ENCODE assay signal across 16 cellular contexts in the genomic region with DNA sequence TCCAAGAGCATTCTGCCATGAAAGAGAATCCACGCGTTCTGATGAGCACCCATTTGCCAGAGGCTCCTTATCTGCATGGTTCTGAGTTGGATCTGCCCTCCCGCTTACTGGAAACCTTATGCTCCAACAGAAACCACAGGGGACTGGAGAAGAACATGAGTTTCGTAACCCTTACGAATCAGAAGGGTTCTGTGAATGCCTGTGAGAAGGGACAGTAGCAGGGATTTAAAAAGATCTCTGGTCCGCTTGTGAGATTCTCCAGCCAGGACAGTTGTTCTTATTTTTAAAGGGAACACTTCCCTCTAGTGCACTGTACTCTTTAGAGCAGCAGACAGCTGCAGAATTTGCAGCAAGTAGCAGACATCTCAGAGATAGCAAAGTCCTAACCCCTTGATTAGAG. TPM values are rescaled to one million over a fixed set of nuclear protein-coding genes. Genes with fewer than 3 reads are reported as not detected.
DNase-seq lines count a peak whose midpoint lies in the region; ATAC-seq and TF ChIP-seq lines count a peak whose summit lies in the region.
"Had no signal": no experiment of that assay in that cellular context is flagged by ENCODE, and none has a peak within 500 bp of the region (broad histone marks: within the 10 kb centered on the region; RNA-seq: fewer than 3 reads in every experiment).

No MANE protein-coding gene starts in this region.

- H3K4me1 ChIP-seq in right cardiac atrium (ENCODE audit: control insufficient read depth, insufficient read depth, low read length) = no peaks in the 10 kb centered on the region

- H3K36me3 Mint-ChIP-seq in immature natural killer cell = peaks cover 15 to 60% (median 34%) of the 10 kb centered on the region in 3 donors

- peaks cover 0 to 4% (median 3%) of the 10 kb centered on the region in 3 donors for H3K27me3 Mint-ChIP-seq in immature natural killer cell (ENCODE audit: low read depth in 3 of 3)
- H3K27me3 Mint-ChIP-seq: activated T-helper 17 cell treated with anti-CD3 and anti-CD28 coated beads, Interleukin-2, amount 50 U/mL, for 72 hours had no signal

- H3K4me1 Mint-ChIP-seq in immature natural killer cell = peaks cover under 1 to 1% of the 10 kb centered on the region in 2 donors
- H3K4me1 Mint-ChIP-seq: activated T-helper 17 cell treated with anti-CD3 and anti-CD28 coated beads, Interleukin-2, amount 50 U/mL, for 72 hours had no signal

- WGBS in right cardiac atrium = 41% methylated on average over 6 of the region's 6 CpGs

- H3K27me3 ChIP-seq in right cardiac atrium (ENCODE audit: control insufficient read depth, insufficient read depth) = no peaks in the 10 kb centered on the region
- H3K27me3 ChIP-seq: BLaER1 had no signal

- H3K4me3 ChIP-seq in cardiac fibroblast (replicated peaks in 1 of 2; ENCODE audit: low read depth in 2 of 2, low read length in 2 of 2) (no peak overlapping the region), right cardiac atrium (ENCODE audit: low read length) (no peak overlapping the region)
- H3K4me3 ChIP-seq: BLaER1, GM12878 had no signal

- H3K27ac ChIP-seq in right cardiac atrium (ENCODE audit: low read length) = peak overlapping the region; percentile 25
- H3K27ac ChIP-seq: BLaER1 had no signal

- TF ChIP-seq CTCF in cardiac fibroblast (IDR thresholded peaks at IDR 0.05; ENCODE audit: low read depth, low read length) = no peak

- no peaks in the 10 kb centered on the region for H3K9me3 Mint-ChIP-seq in immature natural killer cell
- H3K9me3 Mint-ChIP-seq: activated T-helper 17 cell treated with anti-CD3 and anti-CD28 coated beads, Interleukin-2, amount 50 U/mL, for 72 hours had no signal

- DNase-seq in M059J (ENCODE audit: low read depth) (peak; percentile 19), cardiac fibroblast (ENCODE audit: low read depth in 2 of 2) (peak; percentile 80 to 90), right cardiac atrium (peak in 2 of 3 donors; percentile 46 to 48), stromal cell of bone marrow (ENCODE audit: low read depth) (peak; percentile 48), NCI-H524 (lab: John Stamatoyannopoulos, UW) (no peak), immature natural killer cell (no peak), NCI-H1417 treated with DMSO at 0.1 percent for 48 hours (lab: John Stamatoyannopoulos, UW) (no peak), NCI-H774 (lab: John Stamatoyannopoulos, UW) (no peak)
- DNase-seq: activated CD4-positive, alpha-beta T cell treated with anti-CD3 and anti-CD28 coated beads, Interleukin-2, amount 50 U/mL, for 48 hours; DND-41; NCI-H146; NCI-H69; stimulated activated CD4-positive, alpha-beta T cell treated with anti-CD3 and anti-CD28 coated beads, Interleukin-4, amount 100 ng/mL, for 1 hour had no signal

- H3K27ac Mint-ChIP-seq in immature natural killer cell = no peak overlapping the region
- H3K27ac Mint-ChIP-seq: activated T-helper 17 cell treated with anti-CD3 and anti-CD28 coated beads, Interleukin-2, amount 50 U/mL, for 72 hours had no signal

- no peaks in the 10 kb centered on the region for H3K9me3 ChIP-seq in right cardiac atrium (ENCODE audit: control insufficient read depth, low read length)

- no peak overlapping the region for H3K4me3 Mint-ChIP-seq in immature natural killer cell
- H3K4me3 Mint-ChIP-seq: activated T-helper 17 cell treated with anti-CD3 and anti-CD28 coated beads, Interleukin-2, amount 50 U/mL, for 72 hours had no signal

- intact Hi-C loops in right cardiac atrium (cut with DNase I) = no loop called here

- peak; percentile 89 to 90 for ATAC-seq in right cardiac atrium
- ATAC-seq: activated T-helper 17 cell treated with anti-CD3 and anti-CD28 coated beads, Interleukin-2, amount 50 U/mL, for 72 hours; GM12878 had no signal

RNA-seq across cellular contexts. Expression of a gene that starts 22.5 kb away (rescaled TPM):
- total RNA-seq in M059J (2014; rRNA removed; shearing (Covaris generic)) = 64.1 and 83.3 TPM in 2 replicates
- 1 to 10 TPM; 1.0 to 1.8 (median 1.6) TPM for total RNA-seq in right cardiac atrium
- polyA plus RNA-seq in right cardiac atrium (0.66 TPM), immature natural killer cell (1 to 10 TPM; 3.4 to 7.2 (median 7.1) TPM)

Comparison
In these comparisons a context has a peak if more than half of its experiments do, and no peak if none do; other contexts are left out.
1. DNase-seq: peak in M059J (single experiment), cardiac fibroblast (2 of 2), right cardiac atrium (2 of 3) and stromal cell of bone marrow (single experiment); none in NCI-H524 (0 of 2), immature natural killer cell (0 of 3), NCI-H1417 treated with DMSO at 0.1 percent for 48 hours (single experiment) and NCI-H774 (single experiment).
2. RNA of a gene that starts 22.5 kb away (total RNA-seq): 64.1 to 83.3 TPM in M059J; 1.0 to 1.8 TPM in right cardiac atrium; every median in the first group is over 10 times any median in the second.